In genomic region chr22:37647317-37647716, GRCh38 we compare ENCODE assay signal across 23 cellular contexts.
"Had no signal": no experiment of that assay in that cellular context is flagged by ENCODE, and none has a peak within 500 bp of the region (broad histone marks: within the 10 kb centered on the region; RNA-seq: fewer than 3 reads in every experiment).

No MANE protein-coding gene starts in this region.

- ATAC-seq: left ventricle myocardium superior; lower lobe of right lung; natural killer cell; stimulated activated memory B cell treated with anti-CD40 and anti-IgM and Interleukin-4, amounts not matched to agents 10 μg/mL and 1 μg/mL and 100 μg/mL, for 72 hours; stimulated activated naive CD8-positive, alpha-beta T cell treated with anti-CD3 and anti-CD28 coated beads, Interleukin-15, Interleukin-2, amounts not matched to agents 100 U/mL and 50 U/mL, for 24 hours had no signal

- H3K4me3 ChIP-seq: dorsolateral prefrontal cortex, esophagus muscularis mucosa, lower lobe of right lung, right lobe of liver, smooth muscle cell, testis, tibial artery had no signal

- H3K36me3 ChIP-seq: right lobe of liver had no signal

- H3K27ac ChIP-seq: dorsolateral prefrontal cortex, epithelial cell of prostate, lower lobe of right lung, neutrophil, parathyroid adenoma, right lobe of liver, testis, tibial artery had no signal

- H3K4me1 ChIP-seq: parathyroid adenoma, right lobe of liver had no signal

- H3K9me3 ChIP-seq: esophagus muscularis mucosa, lower lobe of right lung, neutrophil, right lobe of liver, testis, tibial artery had no signal

- H3K27me3 ChIP-seq: dorsolateral prefrontal cortex, esophagus muscularis mucosa, neutrophil, right lobe of liver, testis, tibial artery had no signal

- DNase-seq: dorsolateral prefrontal cortex; effector CD8-positive, alpha-beta T cell; endodermal cell; hypothalamus; immature natural killer cell; islet precursor cell; kidney glomerular epithelial cell; left ventricle myocardium superior; lower lobe of right lung; natural killer cell; stimulated activated CD4-positive, alpha-beta T cell treated with anti-CD3 and anti-CD28 coated beads, Interleukin-12 subunit alpha, Interleukin-12 subunit beta, amount 100 ng/mL, for 4 hours; stimulated activated CD4-positive, alpha-beta T cell treated with anti-CD3 and anti-CD28 coated beads, Interleukin-1b, Interleukin-23, amount 100 ng/mL, for 48 hours; stimulated activated CD4-positive, alpha-beta T cell treated with anti-CD3 and anti-CD28 coated beads, Interleukin-4, amount 100 ng/mL, for 1 hour; stimulated activated naive CD8-positive, alpha-beta T cell treated with anti-CD3 and anti-CD28 coated beads, Interleukin-15, Interleukin-2, amounts not matched to agents 100 U/mL and 50 U/mL, for 24 hours; tibial artery had no signal
